22 cellular contexts compared by ENCODE assay signal in genomic region chr10:96568402-96568801, GRCh38. TPM values are rescaled to one million over a fixed set of nuclear protein-coding genes. Genes with fewer than 3 reads are reported as not detected.
DNase-seq lines count a peak whose midpoint lies in the region; ATAC-seq, FAIRE-seq and TF ChIP-seq lines count a peak whose summit lies in the region.
"Had no signal": no experiment of that assay in that cellular context is flagged by ENCODE, and none has a peak within 500 bp of the region (broad histone marks: within the 10 kb centered on the region; RNA-seq: fewer than 3 reads in every experiment).

No MANE protein-coding gene starts in this region.

- H3K4me3 ChIP-seq in suprapubic skin, result no peak overlapping the region
- H3K4me3 ChIP-seq in esophagus muscularis mucosa, result no peak overlapping the region

- no peak overlapping the region for H3K4me3 Mint-ChIP-seq in natural killer cell
- H3K4me3 Mint-ChIP-seq in natural killer cell treated with Interleukin-12 subunit alpha and Interleukin-12 subunit beta and Interleukin-15 and Interleukin-18, amount 100 ng/mL, for 72 hours, result no peak overlapping the region
- no peak overlapping the region for H3K4me3 Mint-ChIP-seq in activated T-helper 17 cell treated with anti-CD3 and anti-CD28 coated beads, Interleukin-2, amount 50 U/mL, for 72 hours
- no peak overlapping the region for H3K4me3 Mint-ChIP-seq in T-helper 2 cell treated with Interferon-gamma antibody and Interleukin-4, amounts not matched to agents 5 μg/mL and 100 μg/mL, for 36 hours
- H3K4me3 Mint-ChIP-seq: CD14-positive monocyte had no signal

- peaks cover 69 to 72% of the 10 kb centered on the region in 2 donors for H3K4me1 Mint-ChIP-seq in natural killer cell
- H3K4me1 Mint-ChIP-seq in natural killer cell treated with Interleukin-12 subunit alpha and Interleukin-12 subunit beta and Interleukin-15 and Interleukin-18, amount 100 ng/mL, for 72 hours (ENCODE audit: low read depth in 2 of 2), result peaks cover 41 to 49% of the 10 kb centered on the region in 2 donors
- H3K4me1 Mint-ChIP-seq in activated T-helper 17 cell treated with anti-CD3 and anti-CD28 coated beads, Interleukin-2, amount 50 U/mL, for 72 hours, result peaks cover 31% of the 10 kb centered on the region
- peaks cover 34% of the 10 kb centered on the region for H3K4me1 Mint-ChIP-seq in T-helper 2 cell treated with Interferon-gamma antibody and Interleukin-4, amounts not matched to agents 5 μg/mL and 100 μg/mL, for 36 hours (ENCODE audit: low read depth)
- H3K4me1 Mint-ChIP-seq: CD14-positive monocyte had no signal

- no peak for ATAC-seq in natural killer cell
- no peak for ATAC-seq in natural killer cell treated with Interleukin-12 subunit alpha and Interleukin-12 subunit beta and Interleukin-15 and Interleukin-18, amount 100 ng/mL, for 72 hours
- ATAC-seq in activated T-helper 17 cell treated with anti-CD3 and anti-CD28 coated beads, Interleukin-2, amount 50 U/mL, for 72 hours (replicated peaks), result no peak
- ATAC-seq: PC-3 had no signal

- DNase-seq in natural killer cell (no peak), suprapubic skin (ENCODE audit: low spot score in 2 of 2) (no peak), esophagus muscularis mucosa (ENCODE audit: extremely low spot score) (no peak)
- DNase-seq in natural killer cell treated with Interleukin-12 subunit alpha and Interleukin-12 subunit beta and Interleukin-15 and Interleukin-18, amount 100 ng/mL, for 72 hours (ENCODE audit: low spot score), result no peak
- DNase-seq in stimulated activated naive CD4-positive, alpha-beta T cell treated with Interleukin-2 at 50 U/mL for 16 hours (lab: John Stamatoyannopoulos, UW), result no peak
- no peak for DNase-seq in T-helper 2 cell treated with Interferon-gamma antibody and Interleukin-4, amounts not matched to agents 5 μg/mL and 100 μg/mL, for 36 hours (ENCODE audit: low spot score)
- DNase-seq: DMS53, GDM1, H7, KG1, NCI-H1417, NCI-H1694 treated with DMSO at 0.1 percent for 48 hours, NCI-H446, NCI-H526 treated with DMSO at 0.1 percent for 48 hours, PC-3, Right ventricle myocardium superior had no signal

- WGBS in suprapubic skin, result 78% methylated on average over 1 of the region's 1 CpG
- 60% methylated on average over 1 of the region's 1 CpG for WGBS in esophagus muscularis mucosa

- TF ChIP-seq CTCF in natural killer cell (IDR thresholded peaks at IDR 0.05) (no peak), suprapubic skin (IDR thresholded peaks at IDR 0.05) (no peak), esophagus muscularis mucosa (IDR thresholded peaks at IDR 0.05) (no peak)

- H3K9me3 ChIP-seq in suprapubic skin (no peaks in the 10 kb centered on the region), esophagus muscularis mucosa (no peaks in the 10 kb centered on the region)

- no peaks in the 10 kb centered on the region for H3K9me3 Mint-ChIP-seq in natural killer cell
- H3K9me3 Mint-ChIP-seq in natural killer cell treated with Interleukin-12 subunit alpha and Interleukin-12 subunit beta and Interleukin-15 and Interleukin-18, amount 100 ng/mL, for 72 hours, result no peaks in the 10 kb centered on the region
- no peaks in the 10 kb centered on the region for H3K9me3 Mint-ChIP-seq in activated T-helper 17 cell treated with anti-CD3 and anti-CD28 coated beads, Interleukin-2, amount 50 U/mL, for 72 hours
- no peaks in the 10 kb centered on the region for H3K9me3 Mint-ChIP-seq in T-helper 2 cell treated with Interferon-gamma antibody and Interleukin-4, amounts not matched to agents 5 μg/mL and 100 μg/mL, for 36 hours

- peaks cover 7% of the 10 kb centered on the region for H3K36me3 Mint-ChIP-seq in natural killer cell
- H3K36me3 Mint-ChIP-seq in natural killer cell treated with Interleukin-12 subunit alpha and Interleukin-12 subunit beta and Interleukin-15 and Interleukin-18, amount 100 ng/mL, for 72 hours, result no peaks in the 10 kb centered on the region
- H3K36me3 Mint-ChIP-seq in activated T-helper 17 cell treated with anti-CD3 and anti-CD28 coated beads, Interleukin-2, amount 50 U/mL, for 72 hours (ENCODE audit: low read depth), result peaks cover 95% of the 10 kb centered on the region
- peaks cover 29% of the 10 kb centered on the region for H3K36me3 Mint-ChIP-seq in T-helper 2 cell treated with Interferon-gamma antibody and Interleukin-4, amounts not matched to agents 5 μg/mL and 100 μg/mL, for 36 hours (ENCODE audit: low read depth)

- no peaks in the 10 kb centered on the region for H3K27me3 Mint-ChIP-seq in natural killer cell (ENCODE audit: low read depth in 2 of 2)
- H3K27me3 Mint-ChIP-seq in natural killer cell treated with Interleukin-12 subunit alpha and Interleukin-12 subunit beta and Interleukin-15 and Interleukin-18, amount 100 ng/mL, for 72 hours, result no peaks in the 10 kb centered on the region
- no peaks in the 10 kb centered on the region for H3K27me3 Mint-ChIP-seq in activated T-helper 17 cell treated with anti-CD3 and anti-CD28 coated beads, Interleukin-2, amount 50 U/mL, for 72 hours
- no peaks in the 10 kb centered on the region for H3K27me3 Mint-ChIP-seq in T-helper 2 cell treated with Interferon-gamma antibody and Interleukin-4, amounts not matched to agents 5 μg/mL and 100 μg/mL, for 36 hours (ENCODE audit: low read depth)

- peak; percentile 76 for FAIRE-seq in islet of Langerhans (lab: Jason Lieb, UNC)
- FAIRE-seq: A204.1, D721Med, GM19239 had no signal

- H3K27me3 ChIP-seq in suprapubic skin (no peaks in the 10 kb centered on the region), esophagus muscularis mucosa (no peaks in the 10 kb centered on the region)

- intact Hi-C loops in natural killer cell (cut with micrococcal nuclease), result no loop called here
- intact Hi-C loops in esophagus muscularis mucosa (cut with DNase I), result no loop called here

- H3K27ac ChIP-seq in suprapubic skin (no peak overlapping the region), esophagus muscularis mucosa (replicated peaks in 1 of 4) (no peak overlapping the region)

- H3K36me3 ChIP-seq in suprapubic skin (peaks cover 14% of the 10 kb centered on the region), esophagus muscularis mucosa (peaks cover 0 to 9% (median 1%) of the 10 kb centered on the region in 4 donors)

- H3K27ac Mint-ChIP-seq in natural killer cell, result peak overlapping the region; percentile 53 to 71
- no peak overlapping the region for H3K27ac Mint-ChIP-seq in natural killer cell treated with Interleukin-12 subunit alpha and Interleukin-12 subunit beta and Interleukin-15 and Interleukin-18, amount 100 ng/mL, for 72 hours
- peak overlapping the region; percentile 31 for H3K27ac Mint-ChIP-seq in activated T-helper 17 cell treated with anti-CD3 and anti-CD28 coated beads, Interleukin-2, amount 50 U/mL, for 72 hours
- no peak overlapping the region for H3K27ac Mint-ChIP-seq in T-helper 2 cell treated with Interferon-gamma antibody and Interleukin-4, amounts not matched to agents 5 μg/mL and 100 μg/mL, for 36 hours

- TF ChIP-seq POLR2A in suprapubic skin (IDR thresholded peaks at IDR 0.05), result no peak
- no peak for TF ChIP-seq POLR2A in esophagus muscularis mucosa (IDR thresholded peaks at IDR 0.05; ENCODE audit: low read depth)

- H3K4me1 ChIP-seq in suprapubic skin (peaks cover 9% of the 10 kb centered on the region), esophagus muscularis mucosa (peaks cover 25 to 60% (median 47%) of the 10 kb centered on the region in 4 donors)

- no peak for TF ChIP-seq EP300 in suprapubic skin (IDR thresholded peaks at IDR 0.05)
- TF ChIP-seq EP300 in esophagus muscularis mucosa (IDR thresholded peaks at IDR 0.05), result no peak

RNA-seq across cellular contexts. Expression of gene TM9SF3, which starts 18.4 kb away (rescaled TPM):
- 100 to 1,000 TPM; 113 to 119 (median 117) TPM for total RNA-seq in natural killer cell
- 100 to 1,000 TPM in 1 of 2 donors, 10 to 100 TPM in 1; 73.0 to 104 TPM for total RNA-seq in natural killer cell treated with Interleukin-12 subunit alpha and Interleukin-12 subunit beta and Interleukin-15 and Interleukin-18, amount 100 ng/mL, for 72 hours
- 100 to 1,000 TPM in 1 of 2 donors, 10 to 100 TPM in 1; 80.3 to 101 TPM for total RNA-seq in activated T-helper 17 cell treated with anti-CD3 and anti-CD28 coated beads, Interleukin-2, amount 50 U/mL, for 72 hours
- total RNA-seq in suprapubic skin, result 10 to 100 TPM; 52.6 to 65.3 (median 55.6) TPM
- total RNA-seq in esophagus muscularis mucosa, result 100 to 1,000 TPM in 1 of 4 donors, 10 to 100 TPM in 3; 72.0 to 110 (median 90.5) TPM

RNA-seq across cellular contexts. Expression of gene TLL2, which starts 54.7 kb away (rescaled TPM):
- total RNA-seq in natural killer cell (not detected), suprapubic skin (under 1 TPM in 2 of 4 donors, not detected in 2; 0.30 to 0.60 TPM), esophagus muscularis mucosa (1 to 10 TPM in 1 of 4 donors, under 1 TPM in 3; 0.17 to 2.1 (median 0.27) TPM)
- total RNA-seq in natural killer cell treated with Interleukin-12 subunit alpha and Interleukin-12 subunit beta and Interleukin-15 and Interleukin-18, amount 100 ng/mL, for 72 hours, result 1 to 10 TPM in 1 of 2 donors, under 1 TPM in 1; 0.57 to 2.8 TPM
- not detected for total RNA-seq in activated T-helper 17 cell treated with anti-CD3 and anti-CD28 coated beads, Interleukin-2, amount 50 U/mL, for 72 hours

Comparison
In these comparisons a context has a peak if more than half of its experiments do, and no peak if none do; other contexts are left out.
1. H3K27ac Mint-ChIP-seq: peak in natural killer cell (2 of 2) and activated T-helper 17 cell treated with anti-CD3 and anti-CD28 coated beads, Interleukin-2, amount 50 U/mL, for 72 hours (single experiment); none in natural killer cell treated with Interleukin-12 subunit alpha and Interleukin-12 subunit beta and Interleukin-15 and Interleukin-18, amount 100 ng/mL, for 72 hours (0 of 2) and T-helper 2 cell treated with Interferon-gamma antibody and Interleukin-4, amounts not matched to agents 5 μg/mL and 100 μg/mL, for 36 hours (single experiment).